18 cellular contexts compared by ENCODE assay signal in the genomic region with DNA sequence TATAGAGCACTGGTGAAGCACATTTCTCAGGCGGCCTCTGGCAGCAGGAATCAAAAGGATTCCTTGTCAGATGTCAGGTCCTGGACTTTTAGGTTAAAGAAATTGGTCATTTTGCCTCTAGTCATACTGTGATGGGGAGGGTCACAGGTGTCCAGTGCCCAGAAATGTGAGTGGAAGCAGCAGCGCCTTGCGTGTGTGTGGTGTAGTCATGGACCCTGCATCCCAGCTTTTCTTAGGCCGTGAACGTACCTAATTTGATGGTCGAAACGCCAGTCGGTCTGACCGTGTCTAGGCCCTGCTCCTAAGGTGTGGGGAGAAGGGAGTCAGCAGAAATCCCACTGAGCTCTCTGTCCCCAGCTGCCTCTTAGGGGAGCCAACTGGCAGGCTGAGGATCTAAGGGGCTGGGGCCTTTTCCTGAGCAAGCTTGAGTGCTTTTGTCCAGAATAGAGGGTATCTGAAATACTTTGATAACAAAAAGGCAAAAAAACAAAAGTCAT.
"Had no signal": no experiment of that assay in that cellular context is flagged by ENCODE, and none has a peak within 500 bp of the region (broad histone marks: within the 10 kb centered on the region; RNA-seq: fewer than 3 reads in every experiment).

No MANE protein-coding gene starts in this region.

- H3K27me3 Mint-ChIP-seq: progenitor cell of endocrine pancreas; stimulated activated naive CD8-positive, alpha-beta T cell treated with anti-CD3 and anti-CD28 coated beads, Interleukin-15, Interleukin-2, amounts not matched to agents 100 ng/mL and 50 ng/mL, for 24 hours had no signal

- H3K4me3 Mint-ChIP-seq: activated T-cell treated with anti-CD3 and anti-CD28 coated beads, Interleukin-2, amount 50 U/mL, for 72 hours; stimulated activated naive CD8-positive, alpha-beta T cell treated with anti-CD3 and anti-CD28 coated beads, Interleukin-15, Interleukin-2, amounts not matched to agents 100 ng/mL and 50 ng/mL, for 24 hours; WTC11 had no signal

- H3K4me1 Mint-ChIP-seq: WTC11 had no signal

- DNase-seq: activated CD4-positive, alpha-beta T cell treated with anti-CD3 and anti-CD28 coated beads for 4 hours; activated CD8-positive, alpha-beta memory T cell treated with anti-CD3 and anti-CD28 coated beads, Interleukin-2, amount 50 U/mL, for 4 hours; activated effector memory CD4-positive, alpha-beta T cell treated with anti-CD3 and anti-CD28 coated beads, Interleukin-2, amount 50 U/mL, for 16 hours; activated T-cell treated with anti-CD3 and anti-CD28 coated beads, Interleukin-2, amount 50 U/mL, for 72 hours; aorta; brain microvascular endothelial cell; central memory CD4-positive, alpha-beta T cell; hypothalamus; islet precursor cell; left colon; lower lobe of right lung; occipital lobe; stimulated activated CD4-positive, alpha-beta T cell treated with anti-CD3 and anti-CD28 coated beads, Interleukin-2, amount 100 ng/mL, for 24 hours; uterus had no signal

- H3K9me3 Mint-ChIP-seq: activated T-cell treated with anti-CD3 and anti-CD28 coated beads, Interleukin-2, amount 50 U/mL, for 72 hours; stimulated activated naive CD8-positive, alpha-beta T cell treated with anti-CD3 and anti-CD28 coated beads, Interleukin-15, Interleukin-2, amounts not matched to agents 100 ng/mL and 50 ng/mL, for 24 hours; WTC11 had no signal

- H3K9me3 ChIP-seq: lower lobe of right lung, tibial nerve, uterus had no signal

- H3K27ac ChIP-seq: brain microvascular endothelial cell, lower lobe of right lung, tibial nerve, uterus had no signal

- H3K27me3 ChIP-seq: brain microvascular endothelial cell, tibial nerve, uterus had no signal

- H3K4me1 ChIP-seq: tibial nerve, uterus had no signal

- H3K27ac Mint-ChIP-seq: progenitor cell of endocrine pancreas; stimulated activated naive CD8-positive, alpha-beta T cell treated with anti-CD3 and anti-CD28 coated beads, Interleukin-15, Interleukin-2, amounts not matched to agents 100 ng/mL and 50 ng/mL, for 24 hours; WTC11 had no signal

- H3K4me3 ChIP-seq: lower lobe of right lung, tibial nerve, uterus had no signal

- H3K36me3 ChIP-seq: uterus had no signal
